8 cellular contexts compared by ENCODE assay signal in the genomic region with DNA sequence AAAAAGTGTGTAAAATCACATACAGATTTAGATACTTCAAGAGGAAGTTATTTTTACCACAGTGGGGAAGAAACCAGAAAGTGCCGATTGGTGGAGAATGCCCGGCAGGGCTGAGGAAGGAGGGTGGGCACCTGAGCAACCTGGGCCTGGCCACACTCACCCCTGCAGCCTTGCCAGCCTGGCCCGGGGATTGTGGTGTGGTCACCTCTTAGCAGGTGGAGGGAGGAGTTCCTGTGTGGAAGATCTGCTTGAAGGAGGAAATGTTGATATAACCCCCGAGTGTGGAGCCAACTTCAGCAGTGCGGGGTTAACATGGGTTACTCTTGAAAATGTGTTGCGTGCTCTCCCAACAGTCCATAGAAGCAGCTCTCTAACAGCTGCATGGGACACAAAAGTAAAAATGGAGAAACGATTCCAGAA. TPM values are rescaled to one million over a fixed set of nuclear protein-coding genes. Genes with fewer than 3 reads are reported as not detected.
A peak's percentile ranks its signal among the peaks of the same experiment; 100 is the strongest.
DNase-seq lines count a peak whose midpoint lies in the region; ATAC-seq and TF ChIP-seq lines count a peak whose summit lies in the region.

No MANE protein-coding gene starts in this region.

- peak; percentile 0 for ATAC-seq in HG03175 (IDR thresholded peaks at IDR 0.05; ENCODE audit: unreplicated experiment)
- ATAC-seq in activated naive CD8-positive, alpha-beta T cell treated with anti-CD3 and anti-CD28 coated beads, Interleukin-2, amount 50 U/mL, for 24 hours, result peak; percentile 9
- peak; percentile 6 for ATAC-seq in left colon
- peak; percentile 32 to 75 for ATAC-seq in upper lobe of left lung (ENCODE audit: low FRiP score in 2 of 2)

- H3K4me3 Mint-ChIP-seq in activated naive CD8-positive, alpha-beta T cell treated with anti-CD3 and anti-CD28 coated beads, Interleukin-2, amount 50 U/mL, for 24 hours, result peak overlapping the region; percentile 66

- peak overlapping the region; percentile 81 for H3K27ac Mint-ChIP-seq in activated naive CD8-positive, alpha-beta T cell treated with anti-CD3 and anti-CD28 coated beads, Interleukin-2, amount 50 U/mL, for 24 hours

- H3K4me1 Mint-ChIP-seq in activated naive CD8-positive, alpha-beta T cell treated with anti-CD3 and anti-CD28 coated beads, Interleukin-2, amount 50 U/mL, for 24 hours, result peaks cover 67% of the 10 kb centered on the region

- H3K27ac ChIP-seq in upper lobe of left lung, result peak overlapping the region; percentile 38 to 78 (median 69)

- no peak for TF ChIP-seq CTCF in AG10803 (conservative IDR thresholded peaks at IDR 0.05; ENCODE audit: low read length)
- no peak for TF ChIP-seq CTCF in upper lobe of left lung (IDR thresholded peaks at IDR 0.05)

- WGBS in upper lobe of left lung, 2 donors, result 10% methylated on average over 7 of the region's 7 CpGs

- H3K4me1 ChIP-seq in upper lobe of left lung, result peaks cover 26 to 38% (median 36%) of the 10 kb centered on the region in 4 donors

- DNase-seq in AG10803 (ENCODE audit: low read depth) (peak; percentile 59), left colon (peak in 1 of 2 donors; percentile 33), upper lobe of left lung (peak; percentile 64 to 74), SHP77 (lab: John Stamatoyannopoulos, UW) (no peak), SKM-1 (lab: John Stamatoyannopoulos, UW; ENCODE audit: unreplicated experiment) (no peak), HT-29 (ENCODE audit: low spot score) (no peak)
- DNase-seq in activated naive CD8-positive, alpha-beta T cell treated with anti-CD3 and anti-CD28 coated beads, Interleukin-2, amount 50 U/mL, for 24 hours, result peak; percentile 20

- no peaks in the 10 kb centered on the region for H3K27me3 ChIP-seq in upper lobe of left lung

- TF ChIP-seq POLR2A in upper lobe of left lung (IDR thresholded peaks at IDR 0.05), result no peak

- peak overlapping the region; percentile 61 for H3K4me3 ChIP-seq in AG10803 (ENCODE audit: low read length)
- peak overlapping the region in 3 of 4 donors; percentile 10 to 24 (median 13) for H3K4me3 ChIP-seq in upper lobe of left lung

- no peak for TF ChIP-seq EP300 in upper lobe of left lung (IDR thresholded peaks at IDR 0.05)

- peaks cover 13% of the 10 kb centered on the region for H3K27me3 Mint-ChIP-seq in activated naive CD8-positive, alpha-beta T cell treated with anti-CD3 and anti-CD28 coated beads, Interleukin-2, amount 50 U/mL, for 24 hours

- no peaks in the 10 kb centered on the region for H3K9me3 Mint-ChIP-seq in activated naive CD8-positive, alpha-beta T cell treated with anti-CD3 and anti-CD28 coated beads, Interleukin-2, amount 50 U/mL, for 24 hours

- no peaks in the 10 kb centered on the region for H3K9me3 ChIP-seq in upper lobe of left lung

- H3K36me3 ChIP-seq in upper lobe of left lung, result no peaks in the 10 kb centered on the region

- intact Hi-C loops in left colon (cut with DNase I, micrococcal nuclease), result no loop called here

- H3K36me3 Mint-ChIP-seq in activated naive CD8-positive, alpha-beta T cell treated with anti-CD3 and anti-CD28 coated beads, Interleukin-2, amount 50 U/mL, for 24 hours (ENCODE audit: low read depth), result no peaks in the 10 kb centered on the region

RNA-seq across cellular contexts. Expression of a gene that starts 14.7 kb away (rescaled TPM):
- 1 to 10 TPM; 2.2 to 4.6 TPM for total RNA-seq in left colon
- 10 to 100 TPM; 10.2 to 21.6 (median 14.2) TPM for total RNA-seq in upper lobe of left lung
- 3.1 and 3.7 TPM in 2 replicates for total RNA-seq in HT-29 (2014; rRNA removed; shearing (Covaris generic))

Comparison
In these comparisons a context has a peak if more than half of its experiments do, and no peak if none do; other contexts are left out.
1. DNase-seq: peak in AG10803 (single experiment), activated naive CD8-positive, alpha-beta T cell treated with anti-CD3 and anti-CD28 coated beads, Interleukin-2, amount 50 U/mL, for 24 hours (single experiment) and upper lobe of left lung (2 of 2); none in SHP77 (0 of 2), SKM-1 (single experiment) and HT-29 (single experiment).
2. ATAC-seq: peak in every context shown above with its lines; median percentile 54 in upper lobe of left lung; 9 in activated naive CD8-positive, alpha-beta T cell treated with anti-CD3 and anti-CD28 coated beads, Interleukin-2, amount 50 U/mL, for 24 hours; 6 in left colon; 0 in HG03175.